In genomic region chr2:231057590-231057989, GRCh38 we compare ENCODE assay signal across 1 cellular context.
TF ChIP-seq lines count a peak whose summit lies in the region.

No MANE protein-coding gene starts in this region.

TF ChIP-seq in WTC11, 78 proteins besides CTCF, POLR2A, EP300 and RAD21 (continued from another document):
- no peak for TF ChIP-seq E2F4 (CRISPR knock-in tag; IDR thresholded peaks at IDR 0.05; ENCODE audit: borderline replicate concordance, low read depth)
- no peak for TF ChIP-seq OVOL2 (CRISPR knock-in tag; IDR thresholded peaks at IDR 0.05; ENCODE audit: borderline replicate concordance)
- TF ChIP-seq, protein P1, sequence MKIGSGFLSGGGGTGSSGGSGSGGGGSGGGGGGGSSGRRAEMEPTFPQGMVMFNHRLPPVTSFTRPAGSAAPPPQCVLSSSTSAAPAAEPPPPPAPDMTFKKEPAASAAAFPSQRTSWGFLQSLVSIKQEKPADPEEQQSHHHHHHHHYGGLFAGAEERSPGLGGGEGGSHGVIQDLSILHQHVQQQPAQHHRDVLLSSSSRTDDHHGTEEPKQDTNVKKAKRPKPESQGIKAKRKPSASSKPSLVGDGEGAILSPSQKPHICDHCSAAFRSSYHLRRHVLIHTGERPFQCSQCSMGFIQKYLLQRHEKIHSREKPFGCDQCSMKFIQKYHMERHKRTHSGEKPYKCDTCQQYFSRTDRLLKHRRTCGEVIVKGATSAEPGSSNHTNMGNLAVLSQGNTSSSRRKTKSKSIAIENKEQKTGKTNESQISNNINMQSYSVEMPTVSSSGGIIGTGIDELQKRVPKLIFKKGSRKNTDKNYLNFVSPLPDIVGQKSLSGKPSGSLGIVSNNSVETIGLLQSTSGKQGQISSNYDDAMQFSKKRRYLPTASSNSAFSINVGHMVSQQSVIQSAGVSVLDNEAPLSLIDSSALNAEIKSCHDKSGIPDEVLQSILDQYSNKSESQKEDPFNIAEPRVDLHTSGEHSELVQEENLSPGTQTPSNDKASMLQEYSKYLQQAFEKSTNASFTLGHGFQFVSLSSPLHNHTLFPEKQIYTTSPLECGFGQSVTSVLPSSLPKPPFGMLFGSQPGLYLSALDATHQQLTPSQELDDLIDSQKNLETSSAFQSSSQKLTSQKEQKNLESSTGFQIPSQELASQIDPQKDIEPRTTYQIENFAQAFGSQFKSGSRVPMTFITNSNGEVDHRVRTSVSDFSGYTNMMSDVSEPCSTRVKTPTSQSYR (CRISPR knock-in tag; IDR thresholded peaks at IDR 0.05) = no peak
- TF ChIP-seq JAZF1 (CRISPR knock-in tag; IDR thresholded peaks at IDR 0.05) = no peak
